8 cellular contexts compared by ENCODE assay signal in the genomic region with DNA sequence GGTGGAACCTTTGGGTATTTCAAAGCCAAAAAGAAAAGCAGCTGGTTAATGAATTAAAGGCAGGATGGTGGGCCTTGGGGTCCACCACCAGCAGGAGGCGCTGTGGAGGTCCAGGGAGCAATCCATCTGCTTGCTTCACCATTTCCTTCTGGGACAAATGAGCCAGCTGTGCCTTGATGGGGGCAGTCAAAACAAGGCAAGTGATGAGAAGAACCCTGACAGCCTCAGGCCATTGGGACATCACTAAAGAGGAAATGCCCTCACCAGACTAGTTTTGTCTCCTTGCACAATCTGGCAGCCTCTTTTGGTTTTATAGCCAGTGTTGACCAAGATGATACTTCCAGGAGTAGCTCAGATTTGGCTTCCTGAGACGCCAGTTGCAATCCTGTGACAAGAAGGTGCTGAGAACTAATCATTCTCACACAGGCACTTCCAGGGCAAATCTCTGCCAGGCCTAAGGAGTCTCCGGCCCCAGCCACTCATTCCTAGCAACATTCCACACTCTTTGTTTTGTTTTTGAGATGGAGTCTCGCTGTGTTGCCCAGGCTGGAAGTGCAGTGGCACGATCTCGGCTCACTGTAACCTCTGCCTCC. TPM values are rescaled to one million over a fixed set of nuclear protein-coding genes. Genes with fewer than 3 reads are reported as not detected.
DNase-seq lines count a peak whose midpoint lies in the region; ATAC-seq, FAIRE-seq and TF ChIP-seq lines count a peak whose summit lies in the region.

No MANE protein-coding gene starts in this region.

- no peak overlapping the region for H3K9ac ChIP-seq in astrocyte (ENCODE audit: low read length)

- H3K9me3 ChIP-seq in T-helper 17 cell (ENCODE audit: control insufficient read depth, low read length, poor library complexity, severe bottlenecking) (no peaks in the 10 kb centered on the region), astrocyte (ENCODE audit: insufficient read depth, low read depth, low read length) (no peaks in the 10 kb centered on the region)

- no peaks in the 10 kb centered on the region for H3K27me3 ChIP-seq in astrocyte (ENCODE audit: insufficient read depth, low read length)

- H3K36me3 Mint-ChIP-seq in T-helper 17 cell (ENCODE audit: low read depth) (no peaks in the 10 kb centered on the region), astrocyte (ENCODE audit: low read depth, unreplicated experiment) (no peaks in the 10 kb centered on the region)

- DNase-seq in COLO829 (ENCODE audit: low spot score) = peak; percentile 42
- DNase-seq in HTR-8/SVneo (ENCODE audit: insufficient read length, low spot score) = peak; percentile 55
- peak; percentile 65 to 76 (median 74) for DNase-seq in T-helper 17 cell
- DNase-seq in astrocyte (ENCODE audit: low read depth) = no peak
- DNase-seq in iPS DF 19.7 (ENCODE audit: low read depth, low spot score) = peak; percentile 42
- peak; percentile 57 to 84 for DNase-seq in stimulated activated CD4-positive, alpha-beta T cell treated with anti-CD3 and anti-CD28 coated beads, Interleukin-12 subunit alpha, Interleukin-12 subunit beta, amount 100 ng/mL, for 24 hours (ENCODE audit: low read depth in 2 of 2)

- no peaks in the 10 kb centered on the region for H3K9me3 Mint-ChIP-seq in astrocyte (ENCODE audit: unreplicated experiment)

- H3K27me3 Mint-ChIP-seq in T-helper 17 cell (no peaks in the 10 kb centered on the region), astrocyte (ENCODE audit: low read depth, unreplicated experiment) (no peaks in the 10 kb centered on the region)

- H2AFZ ChIP-seq in astrocyte (ENCODE audit: low read depth, low read length) = no peak overlapping the region

- H3K4me1 Mint-ChIP-seq in T-helper 17 cell = no peaks in the 10 kb centered on the region
- H3K4me1 Mint-ChIP-seq in astrocyte (ENCODE audit: low read depth, unreplicated experiment) = peaks cover 15% of the 10 kb centered on the region

- H3K4me3 ChIP-seq in astrocyte (ENCODE audit: insufficient read depth, low read depth, low read length) = no peak overlapping the region

- peaks cover 15% of the 10 kb centered on the region for H3K4me1 ChIP-seq in astrocyte (ENCODE audit: insufficient read depth, low read length)

- H3K27ac ChIP-seq in astrocyte (ENCODE audit: low read depth, low read length) = no peak overlapping the region

- no peaks in the 10 kb centered on the region for H3K79me2 ChIP-seq in astrocyte (ENCODE audit: insufficient read depth, low read length)

- H3K4me3 Mint-ChIP-seq in T-helper 17 cell (no peak overlapping the region), astrocyte (ENCODE audit: unreplicated experiment) (no peak overlapping the region)

- peak; percentile 73 for ATAC-seq in T-helper 17 cell
- no peak for ATAC-seq in GM18519 (IDR thresholded peaks at IDR 0.05; ENCODE audit: low FRiP score, unreplicated experiment)
- no peak for ATAC-seq in HG02970 (IDR thresholded peaks at IDR 0.05; ENCODE audit: low FRiP score, unreplicated experiment)

- no peak for FAIRE-seq in HTR-8/SVneo (lab: Jason Lieb, UNC)
- no peak for FAIRE-seq in astrocyte (lab: Jason Lieb, UNC)

- H3K4me2 ChIP-seq in astrocyte (ENCODE audit: low read length) = no peak overlapping the region

- peak; percentile 51 for TF ChIP-seq CTCF in astrocyte (IDR thresholded peaks at IDR 0.05; ENCODE audit: insufficient read depth, low read depth, low read length)

- H3K27ac Mint-ChIP-seq in T-helper 17 cell (no peak overlapping the region), astrocyte (ENCODE audit: unreplicated experiment) (no peak overlapping the region)

- H4K20me1 ChIP-seq in astrocyte (ENCODE audit: insufficient read depth, low read length) = no peaks in the 10 kb centered on the region

- no peaks in the 10 kb centered on the region for H3K36me3 ChIP-seq in astrocyte (ENCODE audit: insufficient read depth, low read length)

RNA-seq across cellular contexts. Expression of a gene that starts 38.2 kb away (rescaled TPM):
- total RNA-seq in T-helper 17 cell = 10 to 100 TPM; 20.8 to 24.9 TPM
- 29.3 and 50.7 TPM in 2 replicates for total RNA-seq in astrocyte
